Comparison of ENCODE assay signal across 8 cellular contexts in the genomic region with DNA sequence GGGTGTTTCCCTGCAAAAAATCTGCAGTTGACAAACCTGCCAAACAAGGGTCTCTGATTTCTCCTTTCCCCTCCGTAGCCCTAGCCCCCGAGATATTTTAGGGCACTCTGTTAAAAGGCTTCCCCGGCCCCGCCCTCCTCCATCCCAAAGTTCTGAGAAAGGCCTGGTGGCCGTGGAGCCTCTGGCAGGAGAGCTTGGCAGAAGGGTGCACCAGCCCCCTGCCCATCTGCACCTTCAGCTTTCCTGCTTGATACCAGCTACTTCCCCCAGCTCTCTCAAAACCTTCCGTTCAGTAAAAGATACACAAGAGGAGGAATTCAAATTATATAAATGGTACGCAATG. TPM values are rescaled to one million over a fixed set of nuclear protein-coding genes. Genes with fewer than 3 reads are reported as not detected.
DNase-seq lines count a peak whose midpoint lies in the region; ATAC-seq, FAIRE-seq and TF ChIP-seq lines count a peak whose summit lies in the region.

No MANE protein-coding gene starts in this region.

- no peak for DNase-seq in activated naive CD4-positive, alpha-beta T cell treated with anti-CD3 and anti-CD28 coated beads, Interleukin-2, amount 50 U/mL, for 72 hours (ENCODE audit: low spot score in 2 of 2)
- peak in 2 of 3 donors; percentile 44 to 59 for DNase-seq in right cardiac atrium
- DNase-seq in stimulated activated effector memory CD8-positive, alpha-beta T cell treated with anti-CD3 and anti-CD28 coated beads, Interleukin-12 subunit alpha, Interleukin-12 subunit beta, amount 100 ng/mL, for 72 hours (ENCODE audit: low spot score in 2 of 2), result no peak
- DNase-seq in NK-92 treated with Interleukin-12 subunit alpha and Interleukin-12 subunit beta, amount 100 ng/mL, for 24 hours (lab: John Stamatoyannopoulos, UW), result no peak
- no peak for DNase-seq in NCI-H1092 treated with DMSO at 0.1 percent for 48 hours (lab: John Stamatoyannopoulos, UW)
- no peak for DNase-seq in urothelium cell line (ENCODE audit: low spot score)

- WGBS in right cardiac atrium, result 61% methylated on average over 7 of the region's 7 CpGs

- intact Hi-C loops in right cardiac atrium (cut with DNase I), result loop anchor here in 1 of 4 donors (10.0 kb wide), 1 partner anchor 75 kb away; no protein-coding TSS in a partner anchor

- H3K4me3 Mint-ChIP-seq in stimulated activated effector memory CD8-positive, alpha-beta T cell treated with anti-CD3 and anti-CD28 coated beads, Interleukin-12 subunit alpha, Interleukin-12 subunit beta, amount 100 ng/mL, for 72 hours, result peak overlapping the region; percentile 99

- no peak for ATAC-seq in activated naive CD4-positive, alpha-beta T cell treated with anti-CD3 and anti-CD28 coated beads, Interleukin-2, amount 50 U/mL, for 72 hours
- ATAC-seq in right cardiac atrium (no peak), HG02642 (IDR thresholded peaks at IDR 0.05; ENCODE audit: poor library complexity, unreplicated experiment) (no peak)
- ATAC-seq in stimulated activated effector memory CD8-positive, alpha-beta T cell treated with anti-CD3 and anti-CD28 coated beads, Interleukin-12 subunit alpha, Interleukin-12 subunit beta, amount 100 ng/mL, for 72 hours, result no peak

- H3K36me3 Mint-ChIP-seq in activated naive CD4-positive, alpha-beta T cell treated with anti-CD3 and anti-CD28 coated beads, Interleukin-2, amount 50 U/mL, for 72 hours, result peaks cover 21 to 26% of the 10 kb centered on the region in 2 donors
- H3K36me3 Mint-ChIP-seq in stimulated activated effector memory CD8-positive, alpha-beta T cell treated with anti-CD3 and anti-CD28 coated beads, Interleukin-12 subunit alpha, Interleukin-12 subunit beta, amount 100 ng/mL, for 72 hours, result peaks cover 31% of the 10 kb centered on the region

- FAIRE-seq in urothelium cell line (lab: Jason Lieb, UNC), result no peak

- H3K9me3 ChIP-seq in HEK293 (ENCODE audit: control insufficient read depth, insufficient read depth, low read depth, low read length) (no peaks in the 10 kb centered on the region), right cardiac atrium (ENCODE audit: control insufficient read depth, low read length) (no peaks in the 10 kb centered on the region)

- H3K27ac ChIP-seq in HEK293 (ENCODE audit: extremely low read depth, low read depth, low read length), result peak overlapping the region; percentile 72; the same call in 1 of the 2 replicates
- peak overlapping the region; percentile 85 for H3K27ac ChIP-seq in right cardiac atrium (ENCODE audit: low read length)

- peaks cover 15% of the 10 kb centered on the region for H3K4me1 ChIP-seq in HEK293 (ENCODE audit: control insufficient read depth, insufficient read depth, low read length)
- H3K4me1 ChIP-seq in right cardiac atrium (ENCODE audit: control insufficient read depth, insufficient read depth, low read length), result peaks cover 20% of the 10 kb centered on the region

- H3K4me3 ChIP-seq in HEK293 (ENCODE audit: low read depth, low read length) (peak overlapping the region; percentile 93; the same call in 1 of the 2 replicates), right cardiac atrium (ENCODE audit: low read length) (peak overlapping the region; percentile 86)

- peaks cover 52% of the 10 kb centered on the region for H3K4me1 Mint-ChIP-seq in stimulated activated effector memory CD8-positive, alpha-beta T cell treated with anti-CD3 and anti-CD28 coated beads, Interleukin-12 subunit alpha, Interleukin-12 subunit beta, amount 100 ng/mL, for 72 hours

- no peaks in the 10 kb centered on the region for H3K27me3 ChIP-seq in right cardiac atrium (ENCODE audit: control insufficient read depth, insufficient read depth)

- no peak for TF ChIP-seq CTCF in HEK293 (tag by site-specific recombination; IDR thresholded peaks at IDR 0.05)

- CTCF ChIA-PET in HEK293 (lab: Yijun Ruan, JAX), result interaction anchor here (1.0 kb wide), 1 partner anchor 23 kb away, joined by 4 read pairs; no protein-coding TSS in a partner anchor

- peaks cover 4 to 5% of the 10 kb centered on the region in 2 donors for H3K9me3 Mint-ChIP-seq in activated naive CD4-positive, alpha-beta T cell treated with anti-CD3 and anti-CD28 coated beads, Interleukin-2, amount 50 U/mL, for 72 hours
- H3K9me3 Mint-ChIP-seq in stimulated activated effector memory CD8-positive, alpha-beta T cell treated with anti-CD3 and anti-CD28 coated beads, Interleukin-12 subunit alpha, Interleukin-12 subunit beta, amount 100 ng/mL, for 72 hours, result no peaks in the 10 kb centered on the region

- peak overlapping the region; percentile 97 to 98 for H3K27ac Mint-ChIP-seq in activated naive CD4-positive, alpha-beta T cell treated with anti-CD3 and anti-CD28 coated beads, Interleukin-2, amount 50 U/mL, for 72 hours
- H3K27ac Mint-ChIP-seq in stimulated activated effector memory CD8-positive, alpha-beta T cell treated with anti-CD3 and anti-CD28 coated beads, Interleukin-12 subunit alpha, Interleukin-12 subunit beta, amount 100 ng/mL, for 72 hours, result peak overlapping the region; percentile 98

- POLR2A ChIA-PET in HEK293 (lab: Yijun Ruan, JAX), result interaction anchor here (0.5 to 1.0 kb wide), 14 partner anchors 10 to 696 kb away, joined by 3 to 19 read pairs (median 4); partner anchors contain the start of genes LGALS3BP and USP36

- peaks cover 0 to 23% of the 10 kb centered on the region in 2 experiments; a peak in 1 of 3 replicates for H3K36me3 ChIP-seq in HEK293 (ENCODE audit: control insufficient read depth in 2 of 2, insufficient read depth in 1 of 2, low read length in 2 of 2)

TF ChIP-seq in HEK293, 187 proteins besides CTCF, POLR2A, EP300 and RAD21:
- TF ChIP-seq ZNF416 (tag by site-specific recombination; IDR thresholded peaks at IDR 0.05) (no peak), ZNF596 (tag by site-specific recombination; IDR thresholded peaks at IDR 0.05) (no peak), ZNF544 (tag by site-specific recombination; IDR thresholded peaks at IDR 0.05) (no peak), GLIS1 (tag by site-specific recombination; IDR thresholded peaks at IDR 0.05) (0 out of 2 replicates have a peak, but pooled peaks have one; percentile 0)

RNA-seq across cellular contexts. Expression of gene CANT1, which starts 0.7 kb away (rescaled TPM):
- total RNA-seq in activated naive CD4-positive, alpha-beta T cell treated with anti-CD3 and anti-CD28 coated beads, Interleukin-2, amount 50 U/mL, for 72 hours, result 10 to 100 TPM; 54.7 to 57.0 TPM
- 10 to 100 TPM; 28.1 to 38.8 (median 33.3) TPM for total RNA-seq in right cardiac atrium
- 13.6 TPM for polyA plus RNA-seq in right cardiac atrium

RNA-seq across cellular contexts. Expression of gene C1QTNF1, which starts 13.7 kb away (rescaled TPM):
- total RNA-seq in activated naive CD4-positive, alpha-beta T cell treated with anti-CD3 and anti-CD28 coated beads, Interleukin-2, amount 50 U/mL, for 72 hours, result not detected
- total RNA-seq in right cardiac atrium, result 100 to 1,000 TPM; 232 to 655 (median 355) TPM
- 286 TPM for polyA plus RNA-seq in right cardiac atrium

RNA-seq across cellular contexts. Expression of gene LGALS3BP, which starts 30.6 kb away (rescaled TPM):
- 10 to 100 TPM; 71.3 to 95.6 TPM for total RNA-seq in activated naive CD4-positive, alpha-beta T cell treated with anti-CD3 and anti-CD28 coated beads, Interleukin-2, amount 50 U/mL, for 72 hours
- 100 to 1,000 TPM; 439 to 581 (median 506) TPM for total RNA-seq in right cardiac atrium
- polyA plus RNA-seq in right cardiac atrium, result 397 TPM

Comparison
In these comparisons a context has a peak if more than half of its experiments do, and no peak if none do; other contexts are left out.
1. DNase-seq: peak in right cardiac atrium (2 of 3); none in activated naive CD4-positive, alpha-beta T cell treated with anti-CD3 and anti-CD28 coated beads, Interleukin-2, amount 50 U/mL, for 72 hours (0 of 2), stimulated activated effector memory CD8-positive, alpha-beta T cell treated with anti-CD3 and anti-CD28 coated beads, Interleukin-12 subunit alpha, Interleukin-12 subunit beta, amount 100 ng/mL, for 72 hours (0 of 2), NK-92 treated with Interleukin-12 subunit alpha and Interleukin-12 subunit beta, amount 100 ng/mL, for 24 hours (single experiment), NCI-H1092 treated with DMSO at 0.1 percent for 48 hours (single experiment) and urothelium cell line (single experiment).
2. RNA of gene C1QTNF1, which starts 13.7 kb away (total RNA-seq): 232 to 655 TPM in right cardiac atrium; not detected in activated naive CD4-positive, alpha-beta T cell treated with anti-CD3 and anti-CD28 coated beads, Interleukin-2, amount 50 U/mL, for 72 hours; every median in the first group is over 100 times any median in the second.
3. RNA of gene LGALS3BP, which starts 30.6 kb away (total RNA-seq): 439 to 581 TPM in right cardiac atrium; 71.3 to 95.6 TPM in activated naive CD4-positive, alpha-beta T cell treated with anti-CD3 and anti-CD28 coated beads, Interleukin-2, amount 50 U/mL, for 72 hours; every median in the first group is over 4 times any median in the second.